8 cellular contexts compared by ENCODE assay signal in genomic region chr22:37021710-37022482, GRCh38. TPM values are rescaled to one million over a fixed set of nuclear protein-coding genes. Genes with fewer than 3 reads are reported as not detected.
DNase-seq lines count a peak whose midpoint lies in the region; ATAC-seq and TF ChIP-seq lines count a peak whose summit lies in the region.

No MANE protein-coding gene starts in this region.

- intact Hi-C loops in psoas muscle (cut with DNase I), result no loop called here

- H3K4me1 ChIP-seq in psoas muscle, result peaks cover 40% of the 10 kb centered on the region

- no peaks in the 10 kb centered on the region for H3K9me3 ChIP-seq in psoas muscle

- DNase-seq in ELR (ENCODE audit: low read depth) (peak; percentile 65), NCI-H69 (lab: John Stamatoyannopoulos, UW) (peak; percentile 59), fibroblast of villous mesenchyme (ENCODE audit: low read depth) (peak; percentile 50), psoas muscle (peak; percentile 50 to 68), NCI-H1694 treated with DMSO at 0.1 percent for 48 hours (lab: John Stamatoyannopoulos, UW) (no peak), NCI-H1048 (lab: John Stamatoyannopoulos, UW) (no peak)
- peak; percentile 65 to 69 for DNase-seq in activated T-cell treated with anti-CD3 and anti-CD28 coated beads, Interleukin-2, amount 50 U/mL, for 48 hours

- H3K27ac ChIP-seq in psoas muscle, result peak overlapping the region; percentile 5

- H3K27me3 ChIP-seq in psoas muscle (ENCODE audit: insufficient read depth in 3 of 3, low read length in 2 of 3), result no peaks in the 10 kb centered on the region

- ATAC-seq in psoas muscle (no peak), GM21526 (IDR thresholded peaks at IDR 0.05; ENCODE audit: low FRiP score, unreplicated experiment) (no peak)

- no peak overlapping the region for H3K4me3 ChIP-seq in fibroblast of villous mesenchyme (ENCODE audit: low read depth, low read length)
- no peak overlapping the region for H3K4me3 ChIP-seq in psoas muscle

- WGBS in psoas muscle, 3 donors, result 55 to 71% (median 62%) methylated on average over 12 to 13 of the region's 13 CpGs

- TF ChIP-seq CTCF in fibroblast of villous mesenchyme (IDR thresholded peaks at IDR 0.05; ENCODE audit: insufficient read depth, low read depth, low read length) (peak; percentile 79), psoas muscle (IDR thresholded peaks at IDR 0.05) (peak; percentile 57)

- peaks cover 0 to 27% of the 10 kb centered on the region in 2 donors for H3K36me3 ChIP-seq in psoas muscle (ENCODE audit: insufficient read depth in 1 of 2, low read depth in 1 of 2)

RNA-seq across cellular contexts. Expression of gene MPST, which starts 2.4 kb away (rescaled TPM):
- total RNA-seq in fibroblast of villous mesenchyme, result 64.3 and 94.1 TPM in 2 replicates
- 10 to 100 TPM; 31.5 to 58.0 (median 41.7) TPM for total RNA-seq in psoas muscle
- 10 to 100 TPM; 42.1 to 83.6 (median 67.2) TPM for polyA plus RNA-seq in psoas muscle

RNA-seq across cellular contexts. Expression of gene TST, which starts 2.6 kb away (rescaled TPM):
- total RNA-seq in fibroblast of villous mesenchyme, result 45.4 and 54.4 TPM in 2 replicates
- 10 to 100 TPM; 18.4 to 46.9 (median 33.1) TPM for total RNA-seq in psoas muscle
- 10 to 100 TPM; 18.6 to 35.6 (median 24.1) TPM for polyA plus RNA-seq in psoas muscle

RNA-seq across cellular contexts. Expression of gene KCTD17, which starts 29.6 kb away (rescaled TPM):
- total RNA-seq in fibroblast of villous mesenchyme, result 28.9 and 34.1 TPM in 2 replicates
- total RNA-seq in psoas muscle, result 1 to 10 TPM; 1.5 to 3.4 (median 2.4) TPM
- polyA plus RNA-seq in psoas muscle, result 1 to 10 TPM; 1.5 to 1.8 (median 1.7) TPM

Comparison
In these comparisons a context has a peak if more than half of its experiments do, and no peak if none do; other contexts are left out.
1. DNase-seq: peak in ELR (single experiment), NCI-H69 (single experiment), activated T-cell treated with anti-CD3 and anti-CD28 coated beads, Interleukin-2, amount 50 U/mL, for 48 hours (2 of 2), fibroblast of villous mesenchyme (single experiment) and psoas muscle (2 of 2); none in NCI-H1694 treated with DMSO at 0.1 percent for 48 hours (single experiment) and NCI-H1048 (single experiment).